12 cellular contexts compared by ENCODE assay signal in the genomic region with DNA sequence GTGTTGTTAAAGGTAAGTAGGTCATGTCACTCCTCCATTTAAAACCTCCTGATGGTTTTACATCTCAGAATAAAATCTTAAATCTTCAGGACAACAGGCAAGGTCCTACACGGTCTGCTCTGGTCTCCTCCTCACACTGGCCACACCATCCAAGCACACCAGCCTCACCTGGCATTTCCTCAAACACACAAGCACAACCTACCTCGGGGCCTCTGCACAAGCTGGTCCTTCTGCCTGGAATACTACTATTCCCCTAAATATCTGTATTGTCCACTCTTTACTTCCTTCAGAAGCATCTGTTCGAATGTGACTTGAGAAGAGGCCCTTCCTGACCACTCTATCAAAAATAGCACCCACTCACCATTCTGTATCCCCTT. TPM values are rescaled to one million over a fixed set of nuclear protein-coding genes. Genes with fewer than 3 reads are reported as not detected.
DNase-seq lines count a peak whose midpoint lies in the region; ATAC-seq and TF ChIP-seq lines count a peak whose summit lies in the region.
"Had no signal": no experiment of that assay in that cellular context is flagged by ENCODE, and none has a peak within 500 bp of the region (broad histone marks: within the 10 kb centered on the region; RNA-seq: fewer than 3 reads in every experiment).

No MANE protein-coding gene starts in this region.

- H3K9me3 ChIP-seq in stomach = no peaks in the 10 kb centered on the region
- H3K9me3 ChIP-seq: ascending aorta had no signal

- TF ChIP-seq EP300 in stomach (IDR thresholded peaks at IDR 0.05) = no peak

- peaks cover 3 to 33% (median 17%) of the 10 kb centered on the region in 4 donors for H3K36me3 ChIP-seq in stomach

- intact Hi-C loops in stomach (cut with DNase I; ENCODE audit: low total_unique reads) = no loop called here

- DNase-seq in activated CD4-positive, alpha-beta T cell treated with anti-CD3 and anti-CD28 coated beads, Interleukin-2, amount 10 ng/mL, durations not matched to agents 7 days and 5 days = no peak
- DNase-seq in activated CD4-positive, alpha-beta T cell treated with anti-CD3 and anti-CD28 coated beads, Interleukin-2, amount 50 U/mL, for 1 hour = no peak
- DNase-seq in glutamatergic neuron (no peak), stomach (no peak), NCI-H2171 treated with DMSO at 0.1 percent for 48 hours (lab: John Stamatoyannopoulos, UW) (no peak), GM10248 (ENCODE audit: extremely low spot score) (no peak)
- DNase-seq: AML-193, T-helper 9 cell had no signal

- peak overlapping the region; percentile 94 for H3K27ac ChIP-seq in VCaP
- H3K27ac ChIP-seq in stomach = peak overlapping the region in 3 of 5 donors; percentile 16 to 98 (median 95)

- H3K4me3 Mint-ChIP-seq in activated CD4-positive, alpha-beta T cell treated with anti-CD3 and anti-CD28 coated beads, Interleukin-2, amount 10 ng/mL, durations not matched to agents 7 days and 5 days = peak overlapping the region; percentile 74
- H3K4me3 Mint-ChIP-seq in glutamatergic neuron (ENCODE audit: unreplicated experiment) = peak overlapping the region; percentile 98

- CTCF ChIA-PET in activated CD4-positive, alpha-beta T cell treated with anti-CD3 and anti-CD28 coated beads, Interleukin-2, amount 10 ng/mL, durations not matched to agents 7 days and 5 days (lab: Charles Lee) = interaction anchor here (0.9 to 6.1 kb wide), 10 partner anchors 9 to 262 kb away, joined by 3 to 21 read pairs (median 5); no protein-coding TSS in a partner anchor
- CTCF ChIA-PET in GM10248 (lab: Yijun Ruan, JAX) = interaction anchor here (0.7 to 1.4 kb wide), 6 partner anchors 55 to 272 kb away, joined by 3 to 4 read pairs (median 4); no protein-coding TSS in a partner anchor

- H3K27me3 ChIP-seq in stomach = no peaks in the 10 kb centered on the region
- H3K27me3 ChIP-seq: ascending aorta had no signal

- WGBS in stomach, 5 donors = 60 to 76% (median 72%) methylated on average over 3 of the region's 3 CpGs

- peaks cover 40 to 73% (median 60%) of the 10 kb centered on the region in 4 donors for H3K4me1 ChIP-seq in stomach

- TF ChIP-seq POLR2A in stomach (IDR thresholded peaks at IDR 0.05) = no peak

- no peaks in the 10 kb centered on the region for H3K9me3 Mint-ChIP-seq in activated CD4-positive, alpha-beta T cell treated with anti-CD3 and anti-CD28 coated beads, Interleukin-2, amount 10 ng/mL, durations not matched to agents 7 days and 5 days
- H3K9me3 Mint-ChIP-seq in glutamatergic neuron (ENCODE audit: unreplicated experiment) = peaks cover 13% of the 10 kb centered on the region

- H3K27ac Mint-ChIP-seq in activated CD4-positive, alpha-beta T cell treated with anti-CD3 and anti-CD28 coated beads, Interleukin-2, amount 10 ng/mL, durations not matched to agents 7 days and 5 days = peak overlapping the region; percentile 71
- H3K27ac Mint-ChIP-seq in glutamatergic neuron (ENCODE audit: unreplicated experiment) = peak overlapping the region; percentile 2

- TF ChIP-seq CTCF in VCaP (conservative IDR thresholded peaks at IDR 0.05) = no peak
- TF ChIP-seq CTCF in glutamatergic neuron (IDR thresholded peaks at IDR 0.05; ENCODE audit: partially characterized antibody, unreplicated experiment) = no peak
- TF ChIP-seq CTCF in stomach (IDR thresholded peaks at IDR 0.05) = no peak
- TF ChIP-seq CTCF in GM10248 (IDR thresholded peaks at IDR 0.05; ENCODE audit: control extremely low read depth, extremely low read depth, low read depth, missing control alignments) = no peak

- peak overlapping the region in 3 of 4 donors; percentile 1 to 92 (median 87) for H3K4me3 ChIP-seq in stomach

- no peak for ATAC-seq in GM21526 (IDR thresholded peaks at IDR 0.05; ENCODE audit: low FRiP score, unreplicated experiment)

- POLR2A ChIA-PET in activated CD4-positive, alpha-beta T cell treated with anti-CD3 and anti-CD28 coated beads, Interleukin-2, amount 10 ng/mL, durations not matched to agents 7 days and 5 days (lab: Charles Lee) = interaction anchor here (0.6 kb wide), 1 partner anchor 255 kb away, joined by 3 read pairs; no protein-coding TSS in a partner anchor
- POLR2A ChIA-PET in GM10248 (lab: Yijun Ruan, JAX) = no interaction called here

- H3K4me1 Mint-ChIP-seq in activated CD4-positive, alpha-beta T cell treated with anti-CD3 and anti-CD28 coated beads, Interleukin-2, amount 10 ng/mL, durations not matched to agents 7 days and 5 days = peaks cover 62% of the 10 kb centered on the region
- H3K4me1 Mint-ChIP-seq in glutamatergic neuron (ENCODE audit: low read depth, unreplicated experiment) = peaks cover 22% of the 10 kb centered on the region

- H3K36me3 Mint-ChIP-seq in activated CD4-positive, alpha-beta T cell treated with anti-CD3 and anti-CD28 coated beads, Interleukin-2, amount 10 ng/mL, durations not matched to agents 7 days and 5 days (ENCODE audit: low read depth) = peaks cover 2% of the 10 kb centered on the region
- no peaks in the 10 kb centered on the region for H3K36me3 Mint-ChIP-seq in glutamatergic neuron (ENCODE audit: unreplicated experiment)

- no peaks in the 10 kb centered on the region for H3K27me3 Mint-ChIP-seq in activated CD4-positive, alpha-beta T cell treated with anti-CD3 and anti-CD28 coated beads, Interleukin-2, amount 10 ng/mL, durations not matched to agents 7 days and 5 days
- H3K27me3 Mint-ChIP-seq in glutamatergic neuron (ENCODE audit: unreplicated experiment) = peaks cover 5% of the 10 kb centered on the region

RNA-seq across cellular contexts. Expression of a gene that starts 1.8 kb away (rescaled TPM):
- 10 to 100 TPM; 31.6 to 33.7 TPM for total RNA-seq in activated CD4-positive, alpha-beta T cell treated with anti-CD3 and anti-CD28 coated beads, Interleukin-2, amount 10 ng/mL, durations not matched to agents 7 days and 5 days
- total RNA-seq in glutamatergic neuron (ENCODE audit: unreplicated experiment) (44.6 TPM), stomach (10 to 100 TPM in 4 of 5 donors, 1 to 10 TPM in 1; 9.3 to 68.7 (median 53.1) TPM)
- 10 to 100 TPM; 22.4 to 35.4 (median 29.1) TPM for polyA plus RNA-seq in stomach

RNA-seq across cellular contexts. Expression of a gene that starts 1.8 kb away (rescaled TPM):
- 1 to 10 TPM; 3.8 to 5.1 TPM for total RNA-seq in activated CD4-positive, alpha-beta T cell treated with anti-CD3 and anti-CD28 coated beads, Interleukin-2, amount 10 ng/mL, durations not matched to agents 7 days and 5 days
- total RNA-seq in glutamatergic neuron (ENCODE audit: unreplicated experiment) (7.8 TPM), stomach (10 to 100 TPM in 1 of 5 donors, 1 to 10 TPM in 3, under 1 TPM in 1; 0.89 to 10.3 (median 2.9) TPM)
- polyA plus RNA-seq in stomach = 10 to 100 TPM in 1 of 3 donors, 1 to 10 TPM in 2; 5.1 to 17.7 (median 7.5) TPM

RNA-seq across cellular contexts. Expression of a gene that starts 47.7 kb away (rescaled TPM):
- total RNA-seq in activated CD4-positive, alpha-beta T cell treated with anti-CD3 and anti-CD28 coated beads, Interleukin-2, amount 10 ng/mL, durations not matched to agents 7 days and 5 days = 10 to 100 TPM; 13.4 to 13.6 TPM
- total RNA-seq in glutamatergic neuron (ENCODE audit: unreplicated experiment) (11.1 TPM), stomach (10 to 100 TPM; 20.4 to 62.3 (median 35.3) TPM)
- 10 to 100 TPM; 16.8 to 18.0 (median 17.8) TPM for polyA plus RNA-seq in stomach

RNA-seq across cellular contexts. Expression of a gene that starts 53.9 kb away (rescaled TPM):
- 10 to 100 TPM; 32.3 to 32.4 TPM for total RNA-seq in activated CD4-positive, alpha-beta T cell treated with anti-CD3 and anti-CD28 coated beads, Interleukin-2, amount 10 ng/mL, durations not matched to agents 7 days and 5 days
- total RNA-seq in glutamatergic neuron (ENCODE audit: unreplicated experiment) (64.3 TPM), stomach (10 to 100 TPM in 3 of 5 donors, 1 to 10 TPM in 2; 4.3 to 89.7 (median 17.0) TPM)
- polyA plus RNA-seq in stomach = 10 to 100 TPM; 11.6 to 15.1 (median 11.6) TPM

RNA-seq across cellular contexts. Expression of a gene that starts 53.9 kb away (rescaled TPM):
- total RNA-seq in activated CD4-positive, alpha-beta T cell treated with anti-CD3 and anti-CD28 coated beads, Interleukin-2, amount 10 ng/mL, durations not matched to agents 7 days and 5 days = under 1 TPM; 0.02 to 0.05 TPM
- 0.78 TPM for total RNA-seq in glutamatergic neuron (ENCODE audit: unreplicated experiment)
- 1 to 10 TPM in 1 of 5 donors, under 1 TPM in 1, not detected in 3; 0.14 to 1.1 TPM for total RNA-seq in stomach
- polyA plus RNA-seq in stomach = under 1 TPM in 1 of 3 donors, not detected in 2; 0.15 TPM
- total RNA-seq: ascending aorta, NCI-H460 had no signal
